In genomic region chr7:2894118-2894940, GRCh38 we compare ENCODE assay signal across 10 cellular contexts. TPM values are rescaled to one million over a fixed set of nuclear protein-coding genes. Genes with fewer than 3 reads are reported as not detected.
A peak's percentile ranks its signal among the peaks of the same experiment; 100 is the strongest.
DNase-seq lines count a peak whose midpoint lies in the region; ATAC-seq and TF ChIP-seq lines count a peak whose summit lies in the region.
"Had no signal": no experiment of that assay in that cellular context is flagged by ENCODE, and none has a peak within 500 bp of the region (broad histone marks: within the 10 kb centered on the region; RNA-seq: fewer than 3 reads in every experiment).

No MANE protein-coding gene starts in this region.

- no peaks in the 10 kb centered on the region for H3K79me2 ChIP-seq in osteoblast (ENCODE audit: insufficient read depth, low read length)
- H3K79me2 ChIP-seq: parathyroid adenoma had no signal

- H3K27me3 Mint-ChIP-seq in activated CD4-positive, alpha-beta memory T cell treated with anti-CD3 and anti-CD28 coated beads for 36 hours = no peaks in the 10 kb centered on the region

- peak; percentile 70 for ATAC-seq in HG03280 (IDR thresholded peaks at IDR 0.05; ENCODE audit: unreplicated experiment)

- no peaks in the 10 kb centered on the region for H3K4me1 ChIP-seq in osteoblast (ENCODE audit: insufficient read depth, low read length)
- H3K4me1 ChIP-seq: parathyroid adenoma had no signal

- no peaks in the 10 kb centered on the region for H3K36me3 ChIP-seq in osteoblast (ENCODE audit: insufficient read depth, low read length)

- peaks cover 9% of the 10 kb centered on the region for H3K9me3 Mint-ChIP-seq in activated CD4-positive, alpha-beta memory T cell treated with anti-CD3 and anti-CD28 coated beads for 36 hours

- H3K36me3 Mint-ChIP-seq in activated CD4-positive, alpha-beta memory T cell treated with anti-CD3 and anti-CD28 coated beads for 36 hours = peaks cover 6% of the 10 kb centered on the region

- H3K27ac Mint-ChIP-seq in activated CD4-positive, alpha-beta memory T cell treated with anti-CD3 and anti-CD28 coated beads for 36 hours = peak overlapping the region; percentile 94

- no peak for TF ChIP-seq CTCF in osteoblast (IDR thresholded peaks at IDR 0.05; ENCODE audit: extremely low read depth, low read depth, low read length)
- TF ChIP-seq CTCF in lower leg skin (IDR thresholded peaks at IDR 0.05) = no peak

- no peak overlapping the region for H2AFZ ChIP-seq in osteoblast (ENCODE audit: low read length)
- H2AFZ ChIP-seq: parathyroid adenoma had no signal

- intact Hi-C loops in activated CD4-positive, alpha-beta memory T cell treated with anti-CD3 and anti-CD28 coated beads for 36 hours (cut with micrococcal nuclease) = loop anchor here (1.0 to 5.0 kb wide), 6 partner anchors 32 to 173 kb away; partner anchors contain the start of gene CARD11
- intact Hi-C loops in lower leg skin (cut with DNase I; ENCODE audit: low total_unique reads) = no loop called here

- H3K4me3 ChIP-seq in osteoblast (ENCODE audit: insufficient read depth, low read length) (no peak overlapping the region), lower leg skin (ENCODE audit: low read depth, poor library complexity, severe bottlenecking) (no peak overlapping the region)

- DNase-seq in NOMO-1 (lab: John Stamatoyannopoulos, UW; ENCODE audit: unreplicated experiment in 2 of 2) = peak; percentile 11 to 13
- no peak for DNase-seq in NOMO-1 treated with dmso at 0.1 percent for 144 hours (lab: John Stamatoyannopoulos, UW; ENCODE audit: unreplicated experiment)
- DNase-seq in activated CD4-positive, alpha-beta memory T cell treated with anti-CD3 and anti-CD28 coated beads for 36 hours = peak; percentile 84
- peak; percentile 43 for DNase-seq in osteoblast (ENCODE audit: insufficient read length, low spot score, missing footprints)
- no peak for DNase-seq in lower leg skin (ENCODE audit: low spot score in 2 of 2)
- no peak for DNase-seq in NCI-H2196 treated with DMSO at 0.1 percent for 48 hours (lab: John Stamatoyannopoulos, UW; ENCODE audit: unreplicated experiment)
- no peak for DNase-seq in SKM-1 (lab: John Stamatoyannopoulos, UW; ENCODE audit: unreplicated experiment)

- H3K27me3 ChIP-seq in osteoblast (ENCODE audit: insufficient read depth, low read length) = no peaks in the 10 kb centered on the region

- H3K4me1 Mint-ChIP-seq in activated CD4-positive, alpha-beta memory T cell treated with anti-CD3 and anti-CD28 coated beads for 36 hours (ENCODE audit: low read depth) = peaks cover 23% of the 10 kb centered on the region

- no peaks in the 10 kb centered on the region for H3K9me3 ChIP-seq in osteoblast (ENCODE audit: low read depth, low read length)

- CTCF ChIA-PET in activated CD4-positive, alpha-beta memory T cell treated with anti-CD3 and anti-CD28 coated beads for 36 hours (lab: Charles Lee) = interaction anchor here (0.6 to 3.2 kb wide), 5 partner anchors 29 to 262 kb away, joined by 3 to 15 read pairs (median 10); no protein-coding TSS in a partner anchor

- POLR2A ChIA-PET in activated CD4-positive, alpha-beta memory T cell treated with anti-CD3 and anti-CD28 coated beads for 36 hours (lab: Charles Lee) = interaction anchor here (0.6 to 1.3 kb wide), 6 partner anchors 18 to 735 kb away, joined by 3 to 4 read pairs (median 3); no protein-coding TSS in a partner anchor

- TF ChIP-seq POLR2A in lower leg skin (IDR thresholded peaks at IDR 0.05) = no peak

- no peaks in the 10 kb centered on the region for H4K20me1 ChIP-seq in osteoblast (ENCODE audit: insufficient read depth, low read length)

- WGBS in lower leg skin, 2 donors = 34 to 35% methylated on average over 17 of the region's 17 CpGs

- H3K4me3 Mint-ChIP-seq in activated CD4-positive, alpha-beta memory T cell treated with anti-CD3 and anti-CD28 coated beads for 36 hours = peak overlapping the region; percentile 73

- H3K27ac ChIP-seq in osteoblast (ENCODE audit: low read depth, low read length) = no peak overlapping the region
- H3K27ac ChIP-seq: C4-2B, parathyroid adenoma had no signal

- no peak overlapping the region for H3K4me2 ChIP-seq in osteoblast (ENCODE audit: insufficient read depth, low read length)

RNA-seq across cellular contexts. Expression of gene GNA12, which starts 50.2 kb away (rescaled TPM):
- total RNA-seq in activated CD4-positive, alpha-beta memory T cell treated with anti-CD3 and anti-CD28 coated beads for 36 hours = 10 to 100 TPM; 23.6 to 23.7 TPM
- total RNA-seq in osteoblast (27.1 and 32.7 TPM in 2 replicates), lower leg skin (10 to 100 TPM in 2 of 4 donors, 1 to 10 TPM in 2; 4.6 to 14.0 (median 8.9) TPM)

Comparison
In these comparisons a context has a peak if more than half of its experiments do, and no peak if none do; other contexts are left out.
1. DNase-seq: peak in NOMO-1 (2 of 2), activated CD4-positive, alpha-beta memory T cell treated with anti-CD3 and anti-CD28 coated beads for 36 hours (single experiment) and osteoblast (single experiment); none in NOMO-1 treated with dmso at 0.1 percent for 144 hours (single experiment), lower leg skin (0 of 2), NCI-H2196 treated with DMSO at 0.1 percent for 48 hours (single experiment) and SKM-1 (single experiment).